In the genomic region with DNA sequence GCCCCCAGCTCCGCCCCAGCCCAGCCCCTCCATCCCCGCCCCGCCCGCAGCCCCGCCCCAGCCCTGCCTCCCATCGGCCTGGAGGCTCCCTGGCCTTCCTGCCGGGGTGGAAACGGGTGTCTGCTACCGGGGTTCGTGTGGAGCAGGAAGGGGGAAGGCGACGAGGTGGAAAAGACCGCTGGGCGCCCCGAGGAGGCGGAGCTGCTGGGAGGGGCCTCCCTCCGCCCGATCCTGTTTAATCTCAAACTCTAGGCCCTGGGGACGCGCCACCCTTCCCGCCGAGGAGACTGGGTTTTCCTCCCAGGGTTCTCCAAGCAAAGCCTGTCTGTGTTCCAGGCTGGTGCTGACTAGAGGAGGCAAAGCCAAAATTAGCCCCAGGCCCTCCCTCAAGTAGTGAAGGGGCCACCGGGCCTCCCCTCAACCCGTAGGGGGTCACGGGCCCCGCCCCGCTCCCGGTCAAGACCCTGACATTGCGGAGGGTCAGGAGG, we compare ENCODE assay signal across 8 cellular contexts. TPM values are rescaled to one million over a fixed set of nuclear protein-coding genes. Genes with fewer than 3 reads are reported as not detected.
DNase-seq lines count a peak whose midpoint lies in the region; ATAC-seq and TF ChIP-seq lines count a peak whose summit lies in the region.

No MANE protein-coding gene starts in this region.

- DNase-seq in GM10266 (ENCODE audit: extremely low spot score) = peak; percentile 97
- peak; percentile 72 to 90 (median 82) for DNase-seq in adrenal gland
- DNase-seq in heart left ventricle = peak; percentile 91 to 94 (median 93)
- DNase-seq in pons (ENCODE audit: low spot score) = peak; percentile 62
- DNase-seq in GOT3 (lab: John Stamatoyannopoulos, UW) = no peak

- no peaks in the 10 kb centered on the region for H3K9me2 ChIP-seq in SU-DHL-6 (replicated peaks; ENCODE audit: insufficient read depth, low read length)

- TF ChIP-seq CTCF in GM10266 (IDR thresholded peaks at IDR 0.05; ENCODE audit: control insufficient read depth, insufficient read depth, low read depth, missing control alignments) (no peak), SU-DHL-6 (IDR thresholded peaks at IDR 0.05; ENCODE audit: insufficient read depth, low read length, poor library complexity, severe bottlenecking) (no peak), adrenal gland (IDR thresholded peaks at IDR 0.05) (no peak), heart left ventricle (IDR thresholded peaks at IDR 0.05) (no peak)

- peak in 1 of 2 donors; percentile 49 for TF ChIP-seq POLR2A in adrenal gland (IDR thresholded peaks at IDR 0.05)
- TF ChIP-seq POLR2A in heart left ventricle (IDR thresholded peaks at IDR 0.05) = peak in 1 of 2 donors; percentile 75

- intact Hi-C loops in adrenal gland (cut with DNase I) = no loop called here
- intact Hi-C loops in heart left ventricle (cut with DNase I) = loop anchor here in 2 of 10 donors (1.0 to 5.0 kb wide), 2 partner anchors 40 to 74 kb away; no protein-coding TSS in a partner anchor

- H3F3A ChIP-seq in SU-DHL-6 (ENCODE audit: insufficient read depth) = no peaks in the 10 kb centered on the region

- H3K9ac ChIP-seq in SU-DHL-6 (ENCODE audit: low read length) = peak overlapping the region; percentile 66

- ATAC-seq in HG03432 (IDR thresholded peaks at IDR 0.05; ENCODE audit: unreplicated experiment) (peak; percentile 59), heart left ventricle (peak; percentile 86 to 96 (median 92))

- H3K9me3 ChIP-seq in SU-DHL-6 (ENCODE audit: insufficient read depth, low read length) (peaks cover 8% of the 10 kb centered on the region; the same call in 1 of the 2 replicates), adrenal gland (replicated peaks in 1 of 3) (no peaks in the 10 kb centered on the region), heart left ventricle (no peaks in the 10 kb centered on the region)

- H3K27me3 ChIP-seq in SU-DHL-6 (ENCODE audit: low read length) = no peaks in the 10 kb centered on the region
- H3K27me3 ChIP-seq in adrenal gland = peaks cover 5% of the 10 kb centered on the region
- peaks cover under 1 to 15% (median 9%) of the 10 kb centered on the region in 9 donors for H3K27me3 ChIP-seq in heart left ventricle

- H3K79me2 ChIP-seq in SU-DHL-6 (ENCODE audit: insufficient read depth, low read length) = no peaks in the 10 kb centered on the region

- no peaks in the 10 kb centered on the region for H4K20me1 ChIP-seq in SU-DHL-6 (ENCODE audit: low read depth, low read length)

- 0 to 2% (median 1%) methylated on average over 6 to 29 of the region's 29 CpGs for WGBS in adrenal gland, 4 donors
- 0 to 1% (median 1%) methylated on average over 6 to 29 of the region's 29 CpGs for WGBS in heart left ventricle, 4 donors
- WGBS in urinary bladder = under 1% methylated on average over 29 of the region's 29 CpGs

- peak overlapping the region; percentile 89 for H2AFZ ChIP-seq in SU-DHL-6 (ENCODE audit: low read depth, low read length, severe bottlenecking)

- H3K27ac ChIP-seq in SU-DHL-6 (ENCODE audit: low read depth, low read length) = no peak overlapping the region
- peak overlapping the region in 4 of 5 donors; percentile 77 to 87 (median 85) for H3K27ac ChIP-seq in adrenal gland
- H3K27ac ChIP-seq in heart left ventricle = peak overlapping the region; percentile 92 to 100 (median 97)
- peak overlapping the region; percentile 97 for H3K27ac ChIP-seq in urinary bladder (ENCODE audit: low read depth)

- H3K4me2 ChIP-seq in SU-DHL-6 (ENCODE audit: low read depth, low read length, poor library complexity, severe bottlenecking) = peak overlapping the region; percentile 87

- peak overlapping the region; percentile 58 for H3K4me3 ChIP-seq in SU-DHL-6 (ENCODE audit: insufficient read depth, low read length, poor library complexity, severe bottlenecking)
- H3K4me3 ChIP-seq in adrenal gland = peak overlapping the region in 3 of 4 donors; percentile 33 to 73 (median 65)
- H3K4me3 ChIP-seq in heart left ventricle = peak overlapping the region; percentile 27 to 87 (median 70)
- H3K4me3 ChIP-seq in urinary bladder (ENCODE audit: low read depth, low read length) = peak overlapping the region; percentile 48

- H3K4me1 ChIP-seq in adrenal gland (replicated peaks in 1 of 2) (peaks cover 8 to 13% of the 10 kb centered on the region in 2 donors), heart left ventricle (peaks cover 3 to 15% (median 12%) of the 10 kb centered on the region in 12 donors), urinary bladder (ENCODE audit: insufficient read depth) (peaks cover 4% of the 10 kb centered on the region)

- H3K36me3 ChIP-seq in SU-DHL-6 (ENCODE audit: low read length) (no peaks in the 10 kb centered on the region), adrenal gland (replicated peaks in 1 of 2) (no peaks in the 10 kb centered on the region), heart left ventricle (no peaks in the 10 kb centered on the region), urinary bladder (ENCODE audit: insufficient read depth) (no peaks in the 10 kb centered on the region)

RNA-seq across cellular contexts. Expression of a gene that starts 16.2 kb away (rescaled TPM):
- total RNA-seq in adrenal gland (not detected), heart left ventricle (under 1 TPM in 5 of 9 donors, not detected in 4; 0.14 to 0.53 (median 0.27) TPM), urinary bladder (not detected)
- polyA plus RNA-seq in adrenal gland (under 1 TPM in 2 of 3 donors, not detected in 1; 0.32 to 0.44 TPM), heart left ventricle (under 1 TPM; 0.03 to 0.19 TPM), urinary bladder (0.08 TPM)

RNA-seq across cellular contexts. Expression of a gene that starts 41.6 kb away (rescaled TPM):
- total RNA-seq in adrenal gland (10 to 100 TPM in 5 of 8 donors, 1 to 10 TPM in 3; 5.4 to 17.3 (median 11.3) TPM), heart left ventricle (1 to 10 TPM; 3.7 to 6.6 (median 4.2) TPM), urinary bladder (7.1 TPM)
- polyA plus RNA-seq in adrenal gland (10 to 100 TPM in 2 of 3 donors, under 1 TPM in 1; 0.55 to 54.3 (median 25.5) TPM), heart left ventricle (1 to 10 TPM; 7.1 to 7.2 TPM), urinary bladder (12.6 TPM)

RNA-seq across cellular contexts. Expression of a gene that starts 48.9 kb away (rescaled TPM):
- total RNA-seq in adrenal gland = under 1 TPM in 3 of 8 donors, not detected in 5; 0.27 to 0.90 (median 0.39) TPM
- polyA plus RNA-seq in adrenal gland = 1 to 10 TPM in 1 of 3 donors, under 1 TPM in 1, not detected in 1; 0.64 to 1.5 TPM
- under 1 TPM in 2 of 9 donors, not detected in 7; 0.77 to 0.93 TPM for total RNA-seq in heart left ventricle
- under 1 TPM in 1 of 2 donors, not detected in 1; 0.24 TPM for polyA plus RNA-seq in heart left ventricle
- total RNA-seq in urinary bladder = not detected
- polyA plus RNA-seq in urinary bladder = 0.77 TPM

RNA-seq across cellular contexts. Expression of a gene that starts 56.5 kb away (rescaled TPM):
- 1 to 10 TPM in 4 of 8 donors, under 1 TPM in 3, not detected in 1; 0.32 to 2.7 (median 1.1) TPM for total RNA-seq in adrenal gland
- polyA plus RNA-seq in adrenal gland = 1 to 10 TPM in 2 of 3 donors, not detected in 1; 4.7 to 6.9 TPM
- 10 to 100 TPM in 1 of 9 donors, 1 to 10 TPM in 8; 1.1 to 23.8 (median 2.7) TPM for total RNA-seq in heart left ventricle
- polyA plus RNA-seq in heart left ventricle = 1 to 10 TPM; 3.2 to 4.0 TPM
- total RNA-seq in urinary bladder = 0.48 TPM
- 2.2 TPM for polyA plus RNA-seq in urinary bladder
